20 cellular contexts compared by ENCODE assay signal in genomic region chr13:52164989-52165388, GRCh38. TPM values are rescaled to one million over a fixed set of nuclear protein-coding genes. Genes with fewer than 3 reads are reported as not detected.
DNase-seq lines count a peak whose midpoint lies in the region; ATAC-seq and TF ChIP-seq lines count a peak whose summit lies in the region.
"Had no signal": no experiment of that assay in that cellular context is flagged by ENCODE, and none has a peak within 500 bp of the region (broad histone marks: within the 10 kb centered on the region; RNA-seq: fewer than 3 reads in every experiment).

No MANE protein-coding gene starts in this region.

- H3K27me3 ChIP-seq in upper lobe of right lung: no peaks in the 10 kb centered on the region
- no peaks in the 10 kb centered on the region for H3K27me3 ChIP-seq in esophagus muscularis mucosa

- H3K4me1 ChIP-seq in upper lobe of right lung (peaks cover 2% of the 10 kb centered on the region), esophagus muscularis mucosa (peaks cover 1 to 13% (median 6%) of the 10 kb centered on the region in 4 donors)

- TF ChIP-seq CTCF in upper lobe of right lung (IDR thresholded peaks at IDR 0.05): no peak
- TF ChIP-seq CTCF in esophagus muscularis mucosa (IDR thresholded peaks at IDR 0.05): no peak
- no peak for TF ChIP-seq CTCF in endothelial cell (IDR thresholded peaks at IDR 0.05; ENCODE audit: unreplicated experiment)

- H3K9me3 ChIP-seq in upper lobe of right lung (no peaks in the 10 kb centered on the region), esophagus muscularis mucosa (no peaks in the 10 kb centered on the region)
- H3K9me3 ChIP-seq: BLaER1 treated with 17β-estradiol and CSF1 and Interleukin-3, amounts not matched to agents 10 nM and 100 nM had no signal

- H3K27ac ChIP-seq in caudate nucleus (ENCODE audit: low read depth, low read length) (peak overlapping the region; percentile 72), upper lobe of right lung (peak overlapping the region; percentile 17), esophagus muscularis mucosa (replicated peaks in 1 of 4) (no peak overlapping the region)
- H3K27ac ChIP-seq: BLaER1 treated with 17β-estradiol and CSF1 and Interleukin-3, amounts not matched to agents 10 nM and 100 nM had no signal

- H3K27me3 Mint-ChIP-seq in endothelial cell (ENCODE audit: unreplicated experiment): no peaks in the 10 kb centered on the region
- H3K27me3 Mint-ChIP-seq: CD8-positive, alpha-beta memory T cell had no signal

- peaks cover 47% of the 10 kb centered on the region for H3K4me1 Mint-ChIP-seq in endothelial cell (ENCODE audit: unreplicated experiment)

- no peak for TF ChIP-seq EP300 in esophagus muscularis mucosa (IDR thresholded peaks at IDR 0.05)

- H3K4me3 Mint-ChIP-seq in endothelial cell (ENCODE audit: unreplicated experiment): no peak overlapping the region

- H3K36me3 ChIP-seq in upper lobe of right lung: peaks cover 35% of the 10 kb centered on the region
- peaks cover 19 to 44% (median 38%) of the 10 kb centered on the region in 4 donors for H3K36me3 ChIP-seq in esophagus muscularis mucosa

- no peaks in the 10 kb centered on the region for H3K9me3 Mint-ChIP-seq in endothelial cell (ENCODE audit: unreplicated experiment)
- H3K9me3 Mint-ChIP-seq: CD8-positive, alpha-beta memory T cell had no signal

- DNase-seq in caudate nucleus (lab: John Stamatoyannopoulos, UW) (no peak), globus pallidus (ENCODE audit: low spot score) (peak; percentile 77), medulla oblongata (ENCODE audit: extremely low spot score) (peak; percentile 40), upper lobe of right lung (no peak), esophagus muscularis mucosa (ENCODE audit: extremely low spot score) (no peak), endothelial cell (ENCODE audit: low spot score) (no peak)
- DNase-seq: CD8-positive, alpha-beta memory T cell; DMS53; EL; NCI-H1105; NCI-H1694 treated with DMSO at 0.1 percent for 48 hours; NCI-H2107; NCI-H510A; NCI-H774; Right ventricle myocardium superior had no signal

- H3K36me3 Mint-ChIP-seq in endothelial cell (ENCODE audit: low read depth, unreplicated experiment): peaks cover 6% of the 10 kb centered on the region

- intact Hi-C loops in upper lobe of right lung (cut with DNase I) (no loop called here), esophagus muscularis mucosa (cut with DNase I) (no loop called here)

- no peak overlapping the region for H3K27ac Mint-ChIP-seq in endothelial cell (ENCODE audit: unreplicated experiment)

- no peak overlapping the region for H3K4me3 ChIP-seq in upper lobe of right lung
- H3K4me3 ChIP-seq in esophagus muscularis mucosa: no peak overlapping the region
- H3K4me3 ChIP-seq: BLaER1 treated with 17β-estradiol and CSF1 and Interleukin-3, amounts not matched to agents 10 nM and 100 nM; GM12878; K562 had no signal

- ATAC-seq in upper lobe of right lung (no peak), GM21528 (IDR thresholded peaks at IDR 0.05; ENCODE audit: low FRiP score, unreplicated experiment) (no peak)
- ATAC-seq: GM12878 had no signal

- TF ChIP-seq POLR2A in esophagus muscularis mucosa (IDR thresholded peaks at IDR 0.05; ENCODE audit: low read depth): no peak

RNA-seq across cellular contexts. Expression of gene NEK3, which starts 5.6 kb away (rescaled TPM):
- total RNA-seq in upper lobe of right lung (11.7 TPM), esophagus muscularis mucosa (10 to 100 TPM in 1 of 4 donors, 1 to 10 TPM in 3; 5.0 to 11.6 (median 6.9) TPM), endothelial cell (ENCODE audit: unreplicated experiment) (82.4 TPM)

RNA-seq across cellular contexts. Expression of gene NEK5, which starts 36.1 kb away (rescaled TPM):
- total RNA-seq in upper lobe of right lung: 0.52 TPM
- total RNA-seq in esophagus muscularis mucosa: under 1 TPM in 3 of 4 donors, not detected in 1; 0.17 to 0.34 (median 0.26) TPM
- total RNA-seq in endothelial cell (ENCODE audit: unreplicated experiment): 0.97 TPM
- total RNA-seq: A673; CD8-positive, alpha-beta memory T cell; GM12878 had no signal

Comparison
In these comparisons a context has a peak if more than half of its experiments do, and no peak if none do; other contexts are left out.
1. DNase-seq: peak in globus pallidus (single experiment) and medulla oblongata (single experiment); none in caudate nucleus (0 of 61), upper lobe of right lung (single experiment), esophagus muscularis mucosa (single experiment) and endothelial cell (single experiment).
2. H3K27ac ChIP-seq: peak in caudate nucleus (single experiment) and upper lobe of right lung (single experiment); none in esophagus muscularis mucosa (0 of 4).